In genomic region chr3:129398803-129399144, GRCh38 we compare ENCODE assay signal across 8 cellular contexts. TPM values are rescaled to one million over a fixed set of nuclear protein-coding genes. Genes with fewer than 3 reads are reported as not detected.
DNase-seq lines count a peak whose midpoint lies in the region; TF ChIP-seq lines count a peak whose summit lies in the region.

No MANE protein-coding gene starts in this region.

- peak overlapping the region; percentile 92 for H2AFZ ChIP-seq in GM23248

- H3K79me2 ChIP-seq in GM23248 (ENCODE audit: insufficient read depth): peaks cover 47% of the 10 kb centered on the region

- TF ChIP-seq CTCF in C4-2B (conservative IDR thresholded peaks at IDR 0.05): no peak

- H3K36me3 ChIP-seq in GM23248 (ENCODE audit: low read depth): no peaks in the 10 kb centered on the region
- H3K36me3 ChIP-seq in thymus (ENCODE audit: control insufficient read depth, insufficient read depth): peaks cover 24% of the 10 kb centered on the region

- DNase-seq in GM23248: peak; percentile 70
- DNase-seq in RPMI7951 (ENCODE audit: low read depth): peak; percentile 35
- DNase-seq in lung microvascular endothelial cell (ENCODE audit: low read depth in 2 of 2): peak; percentile 46 to 53
- DNase-seq in A172 (ENCODE audit: low spot score): no peak
- no peak for DNase-seq in DMS79 (lab: John Stamatoyannopoulos, UW)

- H3K9me3 ChIP-seq in GM23248 (ENCODE audit: low read depth): no peaks in the 10 kb centered on the region
- no peaks in the 10 kb centered on the region for H3K9me3 ChIP-seq in thymus (ENCODE audit: control insufficient read depth)

- peak overlapping the region; percentile 96 for H3K9ac ChIP-seq in GM23248

- H3K4me2 ChIP-seq in GM23248 (ENCODE audit: unreplicated experiment): peak overlapping the region; percentile 94

- in situ Hi-C loops in GM23248 (cut with MboI): no loop called here

- no peaks in the 10 kb centered on the region for H3K9me2 ChIP-seq in GM23248 (ENCODE audit: insufficient read depth)

- no peaks in the 10 kb centered on the region for H3F3A ChIP-seq in GM23248 (ENCODE audit: insufficient read depth)

- H3K27ac ChIP-seq in C4-2B: peak overlapping the region; percentile 87
- peak overlapping the region; percentile 72 for H3K27ac ChIP-seq in GM23248
- peak overlapping the region; percentile 95 for H3K27ac ChIP-seq in cingulate gyrus (ENCODE audit: low read depth, low read length)
- peak overlapping the region; percentile 40 for H3K27ac ChIP-seq in thymus (ENCODE audit: low read depth)

- H3K4me3 ChIP-seq in GM23248 (peak overlapping the region; percentile 98), thymus (ENCODE audit: low read length) (peak overlapping the region; percentile 66)

- H3K4me1 ChIP-seq in GM23248 (ENCODE audit: insufficient read depth) (peaks cover 6% of the 10 kb centered on the region; the same call in 1 of the 2 replicates), thymus (ENCODE audit: control insufficient read depth, insufficient read depth, low read length) (peaks cover 11% of the 10 kb centered on the region)

- H3K27me3 ChIP-seq in GM23248 (replicated peaks; ENCODE audit: insufficient read depth): no peaks in the 10 kb centered on the region
- H3K27me3 ChIP-seq in thymus (ENCODE audit: control insufficient read depth, insufficient read depth): no peaks in the 10 kb centered on the region

- WGBS in GM23248 (ENCODE audit: low coverage in 1 of 2, low lambda C conversion rate in 2 of 2, missing lambda C conversion rate in 2 of 2), 2 experiments: 0 to 1% methylated on average over 18 of the region's 18 CpGs
- WGBS in thymus: 3% methylated on average over 18 of the region's 18 CpGs

- 0 out of 2 replicates have a peak, but pooled peaks cover 5% of the 10 kb centered on the region for H4K20me1 ChIP-seq in GM23248 (ENCODE audit: insufficient read depth)

RNA-seq across cellular contexts. Expression of gene EFCAB12, which starts 29.7 kb away (rescaled TPM):
- total RNA-seq in GM23248 (2014; rRNA removed; shearing (Covaris generic)): not detected in 2 replicates
- polyA plus RNA-seq in GM23248 (2016; fragmentation: Nextera tagmentation; extraction: Ambion mirVana) (not detected in 2 replicates), thymus (0.37 TPM)
- total RNA-seq in RPMI7951 (2014; rRNA removed; shearing (Covaris generic)): 0.20 TPM in 1 of 2 replicates, not detected in the other
- under 0.01 TPM in 2 replicates for total RNA-seq in lung microvascular endothelial cell
- 0.05 and 0.10 TPM in 2 replicates for total RNA-seq in A172 (2014; rRNA removed; shearing (Covaris generic))

RNA-seq across cellular contexts. Expression of gene MBD4, which starts 41.0 kb away (rescaled TPM):
- total RNA-seq in GM23248 (2014; rRNA removed; shearing (Covaris generic)): 27.2 and 49.8 TPM in 2 replicates
- polyA plus RNA-seq in GM23248 (2016; fragmentation: Nextera tagmentation; extraction: Ambion mirVana) (36.2 and 36.8 TPM in 2 replicates), thymus (28.8 TPM)
- 26.4 and 37.5 TPM in 2 replicates for total RNA-seq in RPMI7951 (2014; rRNA removed; shearing (Covaris generic))
- 16.3 and 28.8 TPM in 2 replicates for total RNA-seq in lung microvascular endothelial cell
- 63.0 and 63.3 TPM in 2 replicates for total RNA-seq in A172 (2014; rRNA removed; shearing (Covaris generic))

RNA-seq across cellular contexts. Expression of gene IFT122, which starts 41.2 kb away (rescaled TPM):
- total RNA-seq in GM23248 (2014; rRNA removed; shearing (Covaris generic)): 16.3 and 25.4 TPM in 2 replicates
- polyA plus RNA-seq in GM23248 (2016; fragmentation: Nextera tagmentation; extraction: Ambion mirVana) (13.5 and 16.1 TPM in 2 replicates), thymus (10.0 TPM)
- total RNA-seq in RPMI7951 (2014; rRNA removed; shearing (Covaris generic)): 17.9 and 20.5 TPM in 2 replicates
- 23.5 and 37.9 TPM in 2 replicates for total RNA-seq in lung microvascular endothelial cell
- total RNA-seq in A172 (2014; rRNA removed; shearing (Covaris generic)): 21.5 and 22.3 TPM in 2 replicates

Comparison
In these comparisons a context has a peak if more than half of its experiments do, and no peak if none do; other contexts are left out.
1. H3K27ac ChIP-seq: peak in every context shown above with its lines; median percentile 95 in cingulate gyrus; 87 in C4-2B; 72 in GM23248; 40 in thymus.
2. DNase-seq: peak in GM23248 (single experiment), RPMI7951 (single experiment) and lung microvascular endothelial cell (2 of 2); none in A172 (single experiment) and DMS79 (single experiment).